In the genomic region with DNA sequence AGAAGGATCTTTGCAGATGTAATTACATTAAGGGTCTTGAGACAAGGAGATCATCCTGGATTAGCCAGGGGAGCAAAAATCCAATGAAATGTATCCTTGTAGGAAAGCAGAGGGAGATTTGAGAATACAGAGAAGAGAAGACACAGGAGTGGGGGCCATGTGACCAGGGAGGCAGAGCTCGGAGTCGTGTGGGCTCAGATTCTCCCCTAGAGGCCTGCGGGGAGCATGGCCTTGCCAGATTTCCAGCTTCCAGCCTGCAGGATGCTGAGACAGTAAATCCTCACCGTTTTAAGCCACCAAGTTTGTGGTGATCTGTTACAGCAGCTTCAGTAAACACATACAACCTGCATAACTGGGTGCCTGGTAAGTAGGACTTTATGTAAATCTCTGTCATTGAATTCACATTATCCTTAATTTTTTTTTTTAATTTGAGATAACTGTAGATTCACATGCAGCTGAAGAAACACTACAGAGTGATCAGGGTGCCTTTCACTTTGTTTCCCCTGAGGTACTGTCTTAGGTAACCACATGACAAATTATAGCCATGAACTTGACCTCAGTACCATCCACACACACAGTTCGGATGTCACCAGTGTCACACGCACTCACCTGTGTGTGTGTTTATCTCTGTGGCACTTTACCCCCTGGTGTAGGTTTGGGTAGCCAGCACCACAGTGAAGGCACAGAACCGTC, we compare ENCODE assay signal across 32 cellular contexts.
"Had no signal": no experiment of that assay in that cellular context is flagged by ENCODE, and none has a peak within 500 bp of the region (broad histone marks: within the 10 kb centered on the region; RNA-seq: fewer than 3 reads in every experiment).

No MANE protein-coding gene starts in this region.

- H3K4me1 Mint-ChIP-seq: memory B cell; naive thymus-derived CD8-positive, alpha-beta T cell had no signal

- H3K27ac ChIP-seq: adrenal gland, ascending aorta, cardiac muscle cell, coronary artery, gastroesophageal sphincter, neural progenitor cell, vagina had no signal

- DNase-seq: activated CD4-positive, alpha-beta T cell treated with anti-CD3 and anti-CD28 coated beads for 48 hours; activated CD4-positive, alpha-beta T cell treated with anti-CD3 and anti-CD28 coated beads, Interleukin-2, amount 50 U/mL, for 48 hours; activated CD8-positive, alpha-beta memory T cell treated with anti-CD3 and anti-CD28 coated beads, Interleukin-2, amount 50 U/mL, for 4 hours; activated effector memory CD4-positive, alpha-beta T cell treated with anti-CD3 and anti-CD28 coated beads, Interleukin-2, amount 50 U/mL, for 16 hours; activated naive CD4-positive, alpha-beta T cell treated with anti-CD3 and anti-CD28 coated beads for 36 hours; activated naive CD8-positive, alpha-beta T cell treated with anti-CD3 and anti-CD28 coated beads for 36 hours; activated T-cell treated with anti-CD3 and anti-CD28 coated beads, Interleukin-2, amount 50 U/mL, for 1 hour; adrenal gland; cerebellar nuclear complex; effector memory CD8-positive, alpha-beta T cell; erythroblast; hippocampal formation; immature natural killer cell; left colon; stimulated activated CD4-positive, alpha-beta T cell treated with anti-CD3 and anti-CD28 coated beads, Interleukin-4, amount 100 ng/mL, for 24 hours; stimulated activated naive CD8-positive, alpha-beta T cell treated with anti-CD3 and anti-CD28 coated beads, Interleukin-15, amount 100 ng/mL, for 72 hours; substantia nigra had no signal

- H3K4me3 Mint-ChIP-seq: activated naive CD4-positive, alpha-beta T cell treated with anti-CD3 and anti-CD28 coated beads for 36 hours; activated naive CD8-positive, alpha-beta T cell treated with anti-CD3 and anti-CD28 coated beads for 36 hours; activated T-helper 1 cell treated with anti-CD3 and anti-CD28 coated beads, Interleukin-12 subunit alpha, Interleukin-12 subunit beta, Interleukin-2, Interleukin-4 antibody, amounts not matched to agents 30 ng/mL and 10 ng/mL and 1 ng/mL, durations not matched to agents 14 hours and 24 hours and 36 hours; brain; immature natural killer cell; memory B cell; naive thymus-derived CD8-positive, alpha-beta T cell; neural progenitor cell; stimulated activated effector memory CD8-positive, alpha-beta T cell treated with anti-CD3 and anti-CD28 coated beads, Interleukin-12 subunit alpha, Interleukin-12 subunit beta, amount 100 ng/mL, for 72 hours; stimulated activated naive CD8-positive, alpha-beta T cell treated with anti-CD3 and anti-CD28 coated beads, Interleukin-15, amount 100 ng/mL, for 72 hours; type B pancreatic cell had no signal

- H3K27ac Mint-ChIP-seq: activated naive CD4-positive, alpha-beta T cell treated with anti-CD3 and anti-CD28 coated beads for 36 hours; activated naive CD8-positive, alpha-beta T cell treated with anti-CD3 and anti-CD28 coated beads for 36 hours; activated T-helper 1 cell treated with anti-CD3 and anti-CD28 coated beads, Interleukin-12 subunit alpha, Interleukin-12 subunit beta, Interleukin-2, Interleukin-4 antibody, amounts not matched to agents 30 ng/mL and 10 ng/mL and 1 ng/mL, durations not matched to agents 14 hours and 24 hours and 36 hours; brain; immature natural killer cell; memory B cell; neural progenitor cell; stimulated activated effector memory CD8-positive, alpha-beta T cell treated with anti-CD3 and anti-CD28 coated beads, Interleukin-12 subunit alpha, Interleukin-12 subunit beta, amount 100 ng/mL, for 72 hours; stimulated activated naive CD8-positive, alpha-beta T cell treated with anti-CD3 and anti-CD28 coated beads, Interleukin-15, amount 100 ng/mL, for 72 hours; type B pancreatic cell had no signal

- H3K27me3 ChIP-seq: adrenal gland, ascending aorta, cardiac muscle cell, gastroesophageal sphincter, neural progenitor cell, vagina had no signal

- H3K36me3 Mint-ChIP-seq: activated naive CD8-positive, alpha-beta T cell treated with anti-CD3 and anti-CD28 coated beads for 36 hours; brain; immature natural killer cell; neural progenitor cell; stimulated activated effector memory CD8-positive, alpha-beta T cell treated with anti-CD3 and anti-CD28 coated beads, Interleukin-12 subunit alpha, Interleukin-12 subunit beta, amount 100 ng/mL, for 72 hours; type B pancreatic cell had no signal

- H3K4me2 ChIP-seq: neural progenitor cell had no signal

- H3K4me3 ChIP-seq: adrenal gland, ascending aorta, cardiac muscle cell, coronary artery, gastroesophageal sphincter, neural progenitor cell, vagina had no signal

- ATAC-seq: activated CD4-positive, CD25-positive, alpha-beta regulatory T cell treated with anti-CD3 and anti-CD28 coated beads, Interleukin-2, amount 50 U/mL, for 24 hours; effector memory CD8-positive, alpha-beta T cell; gastroesophageal sphincter; left colon; naive thymus-derived CD8-positive, alpha-beta T cell; right cardiac atrium; stimulated activated effector memory CD8-positive, alpha-beta T cell treated with anti-CD3 and anti-CD28 coated beads, Interleukin-12 subunit alpha, Interleukin-12 subunit beta, amount 100 ng/mL, for 72 hours; stimulated activated naive CD8-positive, alpha-beta T cell treated with anti-CD3 and anti-CD28 coated beads, Interleukin-15, amount 100 ng/mL, for 72 hours had no signal

- H3K4me1 ChIP-seq: adrenal gland, ascending aorta, neural progenitor cell had no signal

- H3K9me3 Mint-ChIP-seq: activated T-helper 1 cell treated with anti-CD3 and anti-CD28 coated beads, Interleukin-12 subunit alpha, Interleukin-12 subunit beta, Interleukin-2, Interleukin-4 antibody, amounts not matched to agents 30 ng/mL and 10 ng/mL and 1 ng/mL, durations not matched to agents 14 hours and 24 hours and 36 hours; stimulated activated effector memory CD8-positive, alpha-beta T cell treated with anti-CD3 and anti-CD28 coated beads, Interleukin-12 subunit alpha, Interleukin-12 subunit beta, amount 100 ng/mL, for 72 hours; type B pancreatic cell had no signal

- FAIRE-seq: kidney had no signal

- H3K36me3 ChIP-seq: adrenal gland, ascending aorta, cardiac muscle cell, gastroesophageal sphincter, neural progenitor cell, vagina had no signal

- H3K9me3 ChIP-seq: adrenal gland, ascending aorta, vagina had no signal

- H3K9ac ChIP-seq: neural progenitor cell had no signal

- H2AFZ ChIP-seq: neural progenitor cell had no signal
